Comparison of ENCODE assay signal across 11 cellular contexts in genomic region chrX:65696613-65697012, GRCh38. TPM values are rescaled to one million over a fixed set of nuclear protein-coding genes. Genes with fewer than 3 reads are reported as not detected.
DNase-seq lines count a peak whose midpoint lies in the region; ATAC-seq and TF ChIP-seq lines count a peak whose summit lies in the region.
"Had no signal": no experiment of that assay in that cellular context is flagged by ENCODE, and none has a peak within 500 bp of the region (broad histone marks: within the 10 kb centered on the region; RNA-seq: fewer than 3 reads in every experiment).

No MANE protein-coding gene starts in this region.

- H3K79me2 ChIP-seq in mesendoderm (ENCODE audit: control insufficient read depth, insufficient read depth, low read length): peaks cover 44% of the 10 kb centered on the region

- H2AK5ac ChIP-seq in mesendoderm (ENCODE audit: low read length): no peak overlapping the region

- CTCF ChIA-PET in Caco-2 (lab: Charles Lee): no interaction called here

- no peaks in the 10 kb centered on the region for H3K79me1 ChIP-seq in mesendoderm (ENCODE audit: low read length)

- TF ChIP-seq CTCF in vagina (IDR thresholded peaks at IDR 0.05) (no peak), Caco-2 (IDR thresholded peaks at IDR 0.05; ENCODE audit: insufficient read depth in 1 of 2, low read depth in 1 of 2, low read length in 1 of 2, severe bottlenecking in 1 of 2, unreplicated experiment in 1 of 2) (no peak)

- no peak overlapping the region for H2BK15ac ChIP-seq in mesendoderm (replicated peaks; ENCODE audit: low read depth)

- H3K4me1 ChIP-seq in right cardiac atrium (ENCODE audit: control insufficient read depth, insufficient read depth, low read length) (peaks cover 34% of the 10 kb centered on the region), mesendoderm (ENCODE audit: control insufficient read depth, low read depth, low read length) (peaks cover 13% of the 10 kb centered on the region), vagina (peaks cover 60% of the 10 kb centered on the region), Caco-2 (no peaks in the 10 kb centered on the region)

- H2BK5ac ChIP-seq in mesendoderm (ENCODE audit: low read length): no peak overlapping the region

- no peak overlapping the region for H3K4me2 ChIP-seq in mesendoderm (ENCODE audit: low read length)

- no TSS peak for BruUV-seq in Caco-2 (replicated peaks; lab: Mats Ljungman, UMichigan)

- H3K9ac ChIP-seq in mesendoderm (ENCODE audit: low read length): no peak overlapping the region

- no peak for TF ChIP-seq POLR2A in vagina (IDR thresholded peaks at IDR 0.05)

- H3K23ac ChIP-seq in mesendoderm (ENCODE audit: low read length): no peak overlapping the region

- WGBS in right cardiac atrium: 61% methylated on average over 3 of the region's 3 CpGs
- no CpG with 5 or more reads among the region's 3 CpGs for WGBS in mesendoderm (ENCODE audit: extremely low coverage, insufficient coverage, low lambda C conversion rate)

- H3K27me3 ChIP-seq in right cardiac atrium (ENCODE audit: control insufficient read depth, insufficient read depth) (no peaks in the 10 kb centered on the region), mesendoderm (ENCODE audit: insufficient read depth, low read length, poor library complexity) (no peaks in the 10 kb centered on the region), vagina (no peaks in the 10 kb centered on the region), Caco-2 (replicated peaks; ENCODE audit: control insufficient read depth, insufficient read depth, low read length) (no peaks in the 10 kb centered on the region)

- H3K27me3 Mint-ChIP-seq in activated T-helper 1 cell treated with anti-CD3 and anti-CD28 coated beads, Interleukin-12 subunit alpha, Interleukin-12 subunit beta, Interleukin-2, Interleukin-4 antibody, amounts not matched to agents 30 ng/mL and 10 ng/mL and 1 ng/mL, durations not matched to agents 14 hours and 24 hours and 36 hours (ENCODE audit: insufficient read depth): no peaks in the 10 kb centered on the region
- H3K27me3 Mint-ChIP-seq in Caco-2 (ENCODE audit: insufficient read depth, unreplicated experiment): no peaks in the 10 kb centered on the region

- DNase-seq in right cardiac atrium (no peak), left cardiac atrium (no peak), mesendoderm (no peak), vagina (ENCODE audit: extremely low spot score in 2 of 2) (no peak), Caco-2 (no peak), SW 1271 (lab: John Stamatoyannopoulos, UW) (no peak), NCI-H2107 (lab: John Stamatoyannopoulos, UW) (no peak)
- no peak for DNase-seq in activated T-helper 1 cell treated with anti-CD3 and anti-CD28 coated beads, Interleukin-12 subunit alpha, Interleukin-12 subunit beta, Interleukin-2, Interleukin-4 antibody, amounts not matched to agents 30 ng/mL and 10 ng/mL and 1 ng/mL, durations not matched to agents 14 hours and 24 hours and 36 hours (ENCODE audit: low spot score)
- DNase-seq: hypothalamus, NCI-H1105, trophoblast cell had no signal

- peak overlapping the region; percentile 98 for H3K27ac Mint-ChIP-seq in activated T-helper 1 cell treated with anti-CD3 and anti-CD28 coated beads, Interleukin-12 subunit alpha, Interleukin-12 subunit beta, Interleukin-2, Interleukin-4 antibody, amounts not matched to agents 30 ng/mL and 10 ng/mL and 1 ng/mL, durations not matched to agents 14 hours and 24 hours and 36 hours
- H3K27ac Mint-ChIP-seq in Caco-2 (ENCODE audit: unreplicated experiment): no peak overlapping the region

- no peak for ATAC-seq in right cardiac atrium
- no peak for ATAC-seq in left cardiac atrium

- H3K4me3 ChIP-seq in right cardiac atrium (ENCODE audit: low read length): no peak overlapping the region
- no peak overlapping the region for H3K4me3 ChIP-seq in mesendoderm (ENCODE audit: low read length)
- H3K4me3 ChIP-seq in vagina: no peak overlapping the region
- H3K4me3 ChIP-seq in Caco-2 (ENCODE audit: low read depth, low read length): no peak overlapping the region

- H3K4ac ChIP-seq in mesendoderm (ENCODE audit: low read depth, low read length): no peak overlapping the region

- intact Hi-C loops in right cardiac atrium (cut with DNase I): no loop called here
- intact Hi-C loops in left cardiac atrium (cut with DNase I): no loop called here
- intact Hi-C loops in activated T-helper 1 cell treated with anti-CD3 and anti-CD28 coated beads, Interleukin-12 subunit alpha, Interleukin-12 subunit beta, Interleukin-2, Interleukin-4 antibody, amounts not matched to agents 30 ng/mL and 10 ng/mL and 1 ng/mL, durations not matched to agents 14 hours and 24 hours and 36 hours (cut with micrococcal nuclease): loop anchor here (1.0 kb wide), 1 partner anchor 10 kb away; no protein-coding TSS in a partner anchor
- intact Hi-C loops in vagina (cut with DNase I): no loop called here
- intact Hi-C loops in Caco-2 (cut with micrococcal nuclease; ENCODE audit: unreplicated experiment): no loop called here

- no peak overlapping the region for H2BK120ac ChIP-seq in mesendoderm (ENCODE audit: low read depth, low read length)

- H3K27ac ChIP-seq in right cardiac atrium (ENCODE audit: low read length) (peak overlapping the region; percentile 80), mesendoderm (ENCODE audit: low read depth, low read length) (peak overlapping the region; percentile 83), vagina (peak overlapping the region; percentile 45)

- H4K8ac ChIP-seq in mesendoderm (ENCODE audit: low read depth, low read length): no peak overlapping the region

- no peak overlapping the region for H4K5ac ChIP-seq in mesendoderm (ENCODE audit: low read length)

- H3K36me3 ChIP-seq in mesendoderm (ENCODE audit: control insufficient read depth, insufficient read depth, low read length) (no peaks in the 10 kb centered on the region), vagina (no peaks in the 10 kb centered on the region), Caco-2 (ENCODE audit: control insufficient read depth, insufficient read depth, low read length) (no peaks in the 10 kb centered on the region)

- H3K18ac ChIP-seq in mesendoderm (ENCODE audit: low read length): no peak overlapping the region

- peak overlapping the region; percentile 77 for H3K4me3 Mint-ChIP-seq in activated T-helper 1 cell treated with anti-CD3 and anti-CD28 coated beads, Interleukin-12 subunit alpha, Interleukin-12 subunit beta, Interleukin-2, Interleukin-4 antibody, amounts not matched to agents 30 ng/mL and 10 ng/mL and 1 ng/mL, durations not matched to agents 14 hours and 24 hours and 36 hours
- H3K4me3 Mint-ChIP-seq in Caco-2 (ENCODE audit: unreplicated experiment): no peak overlapping the region

- peaks cover 35% of the 10 kb centered on the region for H3K36me3 Mint-ChIP-seq in activated T-helper 1 cell treated with anti-CD3 and anti-CD28 coated beads, Interleukin-12 subunit alpha, Interleukin-12 subunit beta, Interleukin-2, Interleukin-4 antibody, amounts not matched to agents 30 ng/mL and 10 ng/mL and 1 ng/mL, durations not matched to agents 14 hours and 24 hours and 36 hours (ENCODE audit: low read depth)
- no peaks in the 10 kb centered on the region for H3K36me3 Mint-ChIP-seq in Caco-2 (ENCODE audit: insufficient read depth, unreplicated experiment)

- H3K4me1 Mint-ChIP-seq in activated T-helper 1 cell treated with anti-CD3 and anti-CD28 coated beads, Interleukin-12 subunit alpha, Interleukin-12 subunit beta, Interleukin-2, Interleukin-4 antibody, amounts not matched to agents 30 ng/mL and 10 ng/mL and 1 ng/mL, durations not matched to agents 14 hours and 24 hours and 36 hours (ENCODE audit: low read depth): peaks cover 90% of the 10 kb centered on the region
- H3K4me1 Mint-ChIP-seq in Caco-2 (ENCODE audit: low read depth, unreplicated experiment): no peaks in the 10 kb centered on the region

- H3K56ac ChIP-seq in mesendoderm (ENCODE audit: low read length): peak overlapping the region; percentile 15

- POLR2A ChIA-PET in Caco-2 (lab: Charles Lee): no interaction called here

- no peaks in the 10 kb centered on the region for H3K9me3 Mint-ChIP-seq in activated T-helper 1 cell treated with anti-CD3 and anti-CD28 coated beads, Interleukin-12 subunit alpha, Interleukin-12 subunit beta, Interleukin-2, Interleukin-4 antibody, amounts not matched to agents 30 ng/mL and 10 ng/mL and 1 ng/mL, durations not matched to agents 14 hours and 24 hours and 36 hours
- no peaks in the 10 kb centered on the region for H3K9me3 Mint-ChIP-seq in Caco-2 (ENCODE audit: unreplicated experiment)

- H3K9me3 ChIP-seq in right cardiac atrium (ENCODE audit: control insufficient read depth, low read length): no peaks in the 10 kb centered on the region
- H3K9me3 ChIP-seq in vagina: no peaks in the 10 kb centered on the region
- H3K9me3 ChIP-seq in Caco-2: no peaks in the 10 kb centered on the region

RNA-seq across cellular contexts. Expression of gene MSN, which starts 29.2 kb away (rescaled TPM):
- 100 to 1,000 TPM; 111 to 201 (median 120) TPM for total RNA-seq in right cardiac atrium
- 78.1 TPM for polyA plus RNA-seq in right cardiac atrium
- 100 to 1,000 TPM; 139 to 245 TPM for total RNA-seq in left cardiac atrium
- 479 and 484 TPM in 2 replicates for total RNA-seq in activated T-helper 1 cell treated with anti-CD3 and anti-CD28 coated beads, Interleukin-12 subunit alpha, Interleukin-12 subunit beta, Interleukin-2, Interleukin-4 antibody, amounts not matched to agents 30 ng/mL and 10 ng/mL and 1 ng/mL, durations not matched to agents 14 hours and 24 hours and 36 hours
- 135 TPM for polyA plus RNA-seq in mesendoderm (2013, experiment 1 of 2)
- polyA plus RNA-seq in mesendoderm (2013, experiment 2 of 2): 137 TPM
- total RNA-seq in vagina: 192 TPM
- 0.07 and 0.23 TPM in 2 replicates for total RNA-seq in Caco-2 (2022)

Comparison
In these comparisons a context has a peak if more than half of its experiments do, and no peak if none do; other contexts are left out.
1. RNA of gene MSN, which starts 29.2 kb away (total RNA-seq): 479 to 484 TPM in activated T-helper 1 cell treated with anti-CD3 and anti-CD28 coated beads, Interleukin-12 subunit alpha, Interleukin-12 subunit beta, Interleukin-2, Interleukin-4 antibody, amounts not matched to agents 30 ng/mL and 10 ng/mL and 1 ng/mL, durations not matched to agents 14 hours and 24 hours and 36 hours, 139 to 245 TPM in left cardiac atrium, 192 TPM in vagina (single experiment) and 111 to 201 TPM in right cardiac atrium; 0.07 to 0.23 TPM in Caco-2; every median in the first group is over 10 times any median in the second.
2. Peak in every context shown above with its lines, with median percentiles within 50 percentile points of each other: H3K27ac ChIP-seq.